In the genomic region with DNA sequence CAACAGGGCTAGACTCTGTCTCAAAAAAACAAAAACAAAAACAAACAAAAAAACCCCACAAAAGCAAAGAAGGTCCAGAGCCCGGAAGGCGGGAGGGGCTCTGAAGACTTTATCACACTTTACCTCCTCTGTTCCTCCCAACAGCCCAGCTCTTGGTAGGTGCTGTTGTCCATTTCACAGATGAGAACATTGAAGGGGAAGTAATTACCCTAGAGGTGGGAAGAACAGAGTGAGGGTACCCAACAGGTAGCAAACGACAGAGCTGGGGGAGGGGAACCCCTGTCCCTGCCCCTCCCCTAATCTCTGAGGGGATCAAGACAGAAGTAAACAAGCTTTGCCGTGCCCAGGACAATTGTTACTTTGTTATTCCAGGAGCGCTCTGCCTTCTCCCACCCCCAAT, we compare ENCODE assay signal across 1 cellular context.
TF ChIP-seq lines count a peak whose summit lies in the region.

No MANE protein-coding gene starts in this region.

TF ChIP-seq in GM23338, 12 proteins besides CTCF, POLR2A, EP300 and RAD21 (continued from another document):
- TF ChIP-seq, protein P1, sequence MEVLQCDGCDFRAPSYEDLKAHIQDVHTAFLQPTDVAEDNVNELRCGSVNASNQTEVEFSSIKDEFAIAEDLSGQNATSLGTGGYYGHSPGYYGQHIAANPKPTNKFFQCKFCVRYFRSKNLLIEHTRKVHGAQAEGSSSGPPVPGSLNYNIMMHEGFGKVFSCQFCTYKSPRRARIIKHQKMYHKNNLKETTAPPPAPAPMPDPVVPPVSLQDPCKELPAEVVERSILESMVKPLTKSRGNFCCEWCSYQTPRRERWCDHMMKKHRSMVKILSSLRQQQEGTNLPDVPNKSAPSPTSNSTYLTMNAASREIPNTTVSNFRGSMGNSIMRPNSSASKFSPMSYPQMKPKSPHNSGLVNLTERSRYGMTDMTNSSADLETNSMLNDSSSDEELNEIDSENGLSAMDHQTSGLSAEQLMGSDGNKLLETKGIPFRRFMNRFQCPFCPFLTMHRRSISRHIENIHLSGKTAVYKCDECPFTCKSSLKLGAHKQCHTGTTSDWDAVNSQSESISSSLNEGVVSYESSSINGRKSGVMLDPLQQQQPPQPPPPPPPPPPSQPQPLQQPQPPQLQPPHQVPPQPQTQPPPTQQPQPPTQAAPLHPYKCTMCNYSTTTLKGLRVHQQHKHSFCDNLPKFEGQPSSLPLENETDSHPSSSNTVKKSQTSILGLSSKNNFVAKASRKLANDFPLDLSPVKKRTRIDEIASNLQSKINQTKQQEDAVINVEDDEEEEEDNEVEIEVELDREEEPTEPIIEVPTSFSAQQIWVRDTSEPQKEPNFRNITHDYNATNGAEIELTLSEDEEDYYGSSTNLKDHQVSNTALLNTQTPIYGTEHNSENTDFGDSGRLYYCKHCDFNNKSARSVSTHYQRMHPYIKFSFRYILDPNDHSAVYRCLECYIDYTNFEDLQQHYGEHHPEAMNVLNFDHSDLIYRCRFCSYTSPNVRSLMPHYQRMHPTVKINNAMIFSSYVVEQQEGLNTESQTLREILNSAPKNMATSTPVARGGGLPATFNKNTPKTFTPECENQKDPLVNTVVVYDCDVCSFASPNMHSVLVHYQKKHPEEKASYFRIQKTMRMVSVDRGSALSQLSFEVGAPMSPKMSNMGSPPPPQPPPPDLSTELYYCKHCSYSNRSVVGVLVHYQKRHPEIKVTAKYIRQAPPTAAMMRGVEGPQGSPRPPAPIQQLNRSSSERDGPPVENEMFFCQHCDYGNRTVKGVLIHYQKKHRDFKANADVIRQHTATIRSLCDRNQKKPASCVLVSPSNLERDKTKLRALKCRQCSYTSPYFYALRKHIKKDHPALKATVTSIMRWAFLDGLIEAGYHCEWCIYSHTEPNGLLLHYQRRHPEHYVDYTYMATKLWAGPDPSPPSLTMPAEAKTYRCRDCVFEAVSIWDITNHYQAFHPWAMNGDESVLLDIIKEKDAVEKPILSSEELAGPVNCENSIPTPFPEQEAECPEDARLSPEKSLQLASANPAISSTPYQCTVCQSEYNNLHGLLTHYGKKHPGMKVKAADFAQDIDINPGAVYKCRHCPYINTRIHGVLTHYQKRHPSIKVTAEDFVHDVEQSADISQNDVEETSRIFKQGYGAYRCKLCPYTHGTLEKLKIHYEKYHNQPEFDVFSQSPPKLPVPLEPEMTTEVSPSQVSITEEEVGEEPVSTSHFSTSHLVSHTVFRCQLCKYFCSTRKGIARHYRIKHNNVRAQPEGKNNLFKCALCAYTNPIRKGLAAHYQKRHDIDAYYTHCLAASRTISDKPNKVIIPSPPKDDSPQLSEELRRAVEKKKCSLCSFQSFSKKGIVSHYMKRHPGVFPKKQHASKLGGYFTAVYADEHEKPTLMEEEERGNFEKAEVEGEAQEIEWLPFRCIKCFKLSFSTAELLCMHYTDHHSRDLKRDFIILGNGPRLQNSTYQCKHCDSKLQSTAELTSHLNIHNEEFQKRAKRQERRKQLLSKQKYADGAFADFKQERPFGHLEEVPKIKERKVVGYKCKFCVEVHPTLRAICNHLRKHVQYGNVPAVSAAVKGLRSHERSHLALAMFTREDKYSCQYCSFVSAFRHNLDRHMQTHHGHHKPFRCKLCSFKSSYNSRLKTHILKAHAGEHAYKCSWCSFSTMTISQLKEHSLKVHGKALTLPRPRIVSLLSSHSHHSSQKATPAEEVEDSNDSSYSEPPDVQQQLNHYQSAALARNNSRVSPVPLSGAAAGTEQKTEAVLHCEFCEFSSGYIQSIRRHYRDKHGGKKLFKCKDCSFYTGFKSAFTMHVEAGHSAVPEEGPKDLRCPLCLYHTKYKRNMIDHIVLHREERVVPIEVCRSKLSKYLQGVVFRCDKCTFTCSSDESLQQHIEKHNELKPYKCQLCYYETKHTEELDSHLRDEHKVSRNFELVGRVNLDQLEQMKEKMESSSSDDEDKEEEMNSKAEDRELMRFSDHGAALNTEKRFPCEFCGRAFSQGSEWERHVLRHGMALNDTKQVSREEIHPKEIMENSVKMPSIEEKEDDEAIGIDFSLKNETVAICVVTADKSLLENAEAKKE (CRISPR knock-in tag; IDR thresholded peaks at IDR 0.05) = no peak
- TF ChIP-seq NANOG (IDR thresholded peaks at IDR 0.05; ENCODE audit: borderline replicate concordance) = no peak
- TF ChIP-seq, protein P2, sequence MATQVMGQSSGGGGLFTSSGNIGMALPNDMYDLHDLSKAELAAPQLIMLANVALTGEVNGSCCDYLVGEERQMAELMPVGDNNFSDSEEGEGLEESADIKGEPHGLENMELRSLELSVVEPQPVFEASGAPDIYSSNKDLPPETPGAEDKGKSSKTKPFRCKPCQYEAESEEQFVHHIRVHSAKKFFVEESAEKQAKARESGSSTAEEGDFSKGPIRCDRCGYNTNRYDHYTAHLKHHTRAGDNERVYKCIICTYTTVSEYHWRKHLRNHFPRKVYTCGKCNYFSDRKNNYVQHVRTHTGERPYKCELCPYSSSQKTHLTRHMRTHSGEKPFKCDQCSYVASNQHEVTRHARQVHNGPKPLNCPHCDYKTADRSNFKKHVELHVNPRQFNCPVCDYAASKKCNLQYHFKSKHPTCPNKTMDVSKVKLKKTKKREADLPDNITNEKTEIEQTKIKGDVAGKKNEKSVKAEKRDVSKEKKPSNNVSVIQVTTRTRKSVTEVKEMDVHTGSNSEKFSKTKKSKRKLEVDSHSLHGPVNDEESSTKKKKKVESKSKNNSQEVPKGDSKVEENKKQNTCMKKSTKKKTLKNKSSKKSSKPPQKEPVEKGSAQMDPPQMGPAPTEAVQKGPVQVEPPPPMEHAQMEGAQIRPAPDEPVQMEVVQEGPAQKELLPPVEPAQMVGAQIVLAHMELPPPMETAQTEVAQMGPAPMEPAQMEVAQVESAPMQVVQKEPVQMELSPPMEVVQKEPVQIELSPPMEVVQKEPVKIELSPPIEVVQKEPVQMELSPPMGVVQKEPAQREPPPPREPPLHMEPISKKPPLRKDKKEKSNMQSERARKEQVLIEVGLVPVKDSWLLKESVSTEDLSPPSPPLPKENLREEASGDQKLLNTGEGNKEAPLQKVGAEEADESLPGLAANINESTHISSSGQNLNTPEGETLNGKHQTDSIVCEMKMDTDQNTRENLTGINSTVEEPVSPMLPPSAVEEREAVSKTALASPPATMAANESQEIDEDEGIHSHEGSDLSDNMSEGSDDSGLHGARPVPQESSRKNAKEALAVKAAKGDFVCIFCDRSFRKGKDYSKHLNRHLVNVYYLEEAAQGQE (IDR thresholded peaks at IDR 0.05; ENCODE audit: unreplicated experiment) = no peak
- TF ChIP-seq JUNB (IDR thresholded peaks at IDR 0.05; ENCODE audit: unreplicated experiment) = no peak
- TF ChIP-seq CREB1 (CRISPR knock-in tag; IDR thresholded peaks at IDR 0.05; ENCODE audit: low read depth) = no peak
- TF ChIP-seq EZH2phosphoT487 (IDR thresholded peaks at IDR 0.05; ENCODE audit: unreplicated experiment) = no peak
- no peak for TF ChIP-seq STAT1 (IDR thresholded peaks at IDR 0.05; ENCODE audit: unreplicated experiment)
- TF ChIP-seq, protein P3, sequence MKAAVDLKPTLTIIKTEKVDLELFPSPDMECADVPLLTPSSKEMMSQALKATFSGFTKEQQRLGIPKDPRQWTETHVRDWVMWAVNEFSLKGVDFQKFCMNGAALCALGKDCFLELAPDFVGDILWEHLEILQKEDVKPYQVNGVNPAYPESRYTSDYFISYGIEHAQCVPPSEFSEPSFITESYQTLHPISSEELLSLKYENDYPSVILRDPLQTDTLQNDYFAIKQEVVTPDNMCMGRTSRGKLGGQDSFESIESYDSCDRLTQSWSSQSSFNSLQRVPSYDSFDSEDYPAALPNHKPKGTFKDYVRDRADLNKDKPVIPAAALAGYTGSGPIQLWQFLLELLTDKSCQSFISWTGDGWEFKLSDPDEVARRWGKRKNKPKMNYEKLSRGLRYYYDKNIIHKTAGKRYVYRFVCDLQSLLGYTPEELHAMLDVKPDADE (IDR thresholded peaks at IDR 0.05) = no peak
- no peak for TF ChIP-seq ZNF114 (CRISPR knock-in tag; IDR thresholded peaks at IDR 0.05)
- TF ChIP-seq POLR2AphosphoS5 (IDR thresholded peaks at IDR 0.05; ENCODE audit: low read depth) = no peak
